ENCODE assay signal across 17 cellular contexts in the genomic region with DNA sequence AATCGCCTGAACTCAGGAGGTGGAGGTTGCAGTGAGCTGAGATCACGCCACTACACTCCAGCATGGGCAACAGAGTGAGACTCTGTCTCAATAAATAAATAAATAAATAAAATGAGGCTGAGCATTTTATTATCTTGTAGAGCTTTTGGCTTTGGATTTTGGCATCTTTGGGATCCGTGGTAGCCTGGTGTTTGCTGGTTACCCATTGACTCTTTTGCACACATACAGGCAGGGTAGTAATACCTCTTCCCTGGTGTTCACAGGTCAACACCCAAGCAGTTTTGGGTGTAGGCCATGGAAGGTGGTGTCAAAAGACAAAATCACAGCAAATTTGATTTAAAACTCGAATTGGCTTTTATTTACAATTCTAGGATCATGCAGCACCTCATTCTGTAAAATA. TPM values are rescaled to one million over a fixed set of nuclear protein-coding genes. Genes with fewer than 3 reads are reported as not detected.
DNase-seq lines count a peak whose midpoint lies in the region; ATAC-seq, FAIRE-seq and TF ChIP-seq lines count a peak whose summit lies in the region.
"Had no signal": no experiment of that assay in that cellular context is flagged by ENCODE, and none has a peak within 500 bp of the region (broad histone marks: within the 10 kb centered on the region; RNA-seq: fewer than 3 reads in every experiment).

No MANE protein-coding gene starts in this region.

- no peaks in the 10 kb centered on the region for H3K79me2 ChIP-seq in HepG2 (ENCODE audit: insufficient read depth, low read length)

- POLR2A ChIA-PET in HepG2 (lab: Yijun Ruan, JAX) = interaction anchor here (2.7 kb wide), 1 partner anchor 10 kb away, joined by 10 read pairs; no protein-coding TSS in a partner anchor

- TF ChIP-seq EP300 in HepG2 (IDR thresholded peaks at IDR 0.05; ENCODE audit: low read depth in 2 of 2, low read length in 2 of 2) (no peak), HepG2 (CRISPR knock-in tag; IDR thresholded peaks at IDR 0.05; ENCODE audit: borderline replicate concordance) (no peak), sigmoid colon (IDR thresholded peaks at IDR 0.05) (no peak)

- TF ChIP-seq CTCF in liver (IDR thresholded peaks at IDR 0.05; ENCODE audit: low read depth, low read length, missing input control) (no peak), HepG2 (CRISPR knock-in tag; IDR thresholded peaks at IDR 0.05) (no peak), right lobe of liver (IDR thresholded peaks at IDR 0.05) (no peak), sigmoid colon (IDR thresholded peaks at IDR 0.05) (no peak), foreskin fibroblast (IDR thresholded peaks at IDR 0.05; ENCODE audit: low read depth, low read length) (no peak)

- H3K9ac ChIP-seq in liver (ENCODE audit: low read depth in 1 of 2, low read length in 2 of 2) = no peak overlapping the region
- H3K9ac ChIP-seq in HepG2 (ENCODE audit: insufficient read depth, low read depth, low read length) = no peak overlapping the region
- H3K9ac ChIP-seq: BLaER1 had no signal

- FAIRE-seq in HepG2 (lab: Jason Lieb, UNC) = no peak
- FAIRE-seq: GM19239, H1 had no signal

- no peaks in the 10 kb centered on the region for H3K27me3 ChIP-seq in liver (ENCODE audit: control insufficient read depth in 4 of 4, insufficient read depth in 4 of 4, low read length in 3 of 4)
- H3K27me3 ChIP-seq in HepG2 (ENCODE audit: control insufficient read depth in 1 of 2, insufficient read depth in 2 of 2, low read length in 2 of 2) = no peaks in the 10 kb centered on the region
- no peaks in the 10 kb centered on the region for H3K27me3 ChIP-seq in right lobe of liver
- no peaks in the 10 kb centered on the region for H3K27me3 ChIP-seq in sigmoid colon
- no peaks in the 10 kb centered on the region for H3K27me3 ChIP-seq in SJCRH30
- H3K27me3 ChIP-seq: BLaER1 had no signal

- H3K27ac ChIP-seq in liver (ENCODE audit: low read depth in 1 of 2, low read length in 2 of 2) (peak overlapping the region; percentile 42 to 75), HepG2 (ENCODE audit: extremely low read length, insufficient read depth, low read length) (no peak overlapping the region), right lobe of liver (peak overlapping the region; percentile 59 to 87 (median 60)), sigmoid colon (peak overlapping the region in 1 of 4 donors; percentile 14), SJCRH30 (no peak overlapping the region)
- H3K27ac ChIP-seq: BLaER1 had no signal

- H3K9me3 ChIP-seq in liver (ENCODE audit: control insufficient read depth in 4 of 4, low read length in 3 of 4) (no peaks in the 10 kb centered on the region), HepG2 (ENCODE audit: low read length) (no peaks in the 10 kb centered on the region), right lobe of liver (no peaks in the 10 kb centered on the region), sigmoid colon (no peaks in the 10 kb centered on the region), SJCRH30 (replicated peaks) (no peaks in the 10 kb centered on the region)
- H3K9me3 ChIP-seq: BLaER1 had no signal

- no peak for TF ChIP-seq POLR2A in HepG2 (IDR thresholded peaks at IDR 0.05; ENCODE audit: insufficient read depth in 1 of 2, low read depth in 2 of 2, low read length in 2 of 2)
- TF ChIP-seq POLR2A in right lobe of liver (IDR thresholded peaks at IDR 0.05) = no peak
- no peak for TF ChIP-seq POLR2A in sigmoid colon (IDR thresholded peaks at IDR 0.05)

- intact Hi-C loops in HepG2 (cut with micrococcal nuclease; ENCODE audit: unreplicated experiment) (no loop called here), right lobe of liver (cut with DNase I) (no loop called here), sigmoid colon (cut with DNase I) (no loop called here)

- peaks cover 22 to 86% (median 69%) of the 10 kb centered on the region in 4 donors for H3K4me1 ChIP-seq in liver (ENCODE audit: control insufficient read depth in 4 of 4, insufficient read depth in 4 of 4, low read length in 3 of 4)
- H3K4me1 ChIP-seq in HepG2 (ENCODE audit: insufficient read depth, low read length) = peaks cover 26% of the 10 kb centered on the region
- H3K4me1 ChIP-seq in right lobe of liver = peaks cover 0 to 93% (median 40%) of the 10 kb centered on the region in 4 donors
- peaks cover 0 to 46% (median 43%) of the 10 kb centered on the region in 4 donors for H3K4me1 ChIP-seq in sigmoid colon
- no peaks in the 10 kb centered on the region for H3K4me1 ChIP-seq in SJCRH30

- H3K36me3 ChIP-seq in liver (ENCODE audit: control insufficient read depth in 4 of 4, insufficient read depth in 3 of 4, low read depth in 1 of 4, low read length in 3 of 4) (peaks cover 0 to 12% (median 6%) of the 10 kb centered on the region in 4 donors), HepG2 (replicated peaks in 1 of 2; ENCODE audit: control insufficient read depth in 1 of 2, insufficient read depth in 2 of 2, low read length in 2 of 2) (no peaks in the 10 kb centered on the region), right lobe of liver (peaks cover 0 to 26% (median 2%) of the 10 kb centered on the region in 4 donors), sigmoid colon (peaks cover 0 to 14% (median 7%) of the 10 kb centered on the region in 4 donors), SJCRH30 (no peaks in the 10 kb centered on the region)
- H3K36me3 ChIP-seq: BLaER1 had no signal

- no peak overlapping the region for H3K4me2 ChIP-seq in HepG2 (ENCODE audit: low read depth, low read length)
- H3K4me2 ChIP-seq: BLaER1 had no signal

- no peak overlapping the region for H3K4me3 ChIP-seq in liver (ENCODE audit: low read depth in 1 of 3, low read length in 3 of 3)
- no peak overlapping the region for H3K4me3 ChIP-seq in HepG2 (replicated peaks in 1 of 3; ENCODE audit: insufficient read depth in 1 of 3, low read depth in 2 of 3, low read length in 3 of 3)
- peak overlapping the region in 2 of 3 donors; percentile 5 to 13 for H3K4me3 ChIP-seq in right lobe of liver
- no peak overlapping the region for H3K4me3 ChIP-seq in sigmoid colon
- no peak overlapping the region for H3K4me3 ChIP-seq in foreskin fibroblast (ENCODE audit: low read depth in 1 of 2, low read length in 2 of 2)
- no peak overlapping the region for H3K4me3 ChIP-seq in SJCRH30
- H3K4me3 ChIP-seq: BLaER1 had no signal

- no peak overlapping the region for H2AFZ ChIP-seq in HepG2 (ENCODE audit: low read length)

- DNase-seq in HepG2 (ENCODE audit: low spot score) = no peak
- peak in 2 of 3 donors; percentile 48 to 86 for DNase-seq in right lobe of liver
- DNase-seq in sigmoid colon = peak; percentile 18
- no peak for DNase-seq in HPDE6-E6E7 (ENCODE audit: extremely low spot score)
- DNase-seq in foreskin fibroblast = no peak
- DNase-seq in SJCRH30 = no peak
- DNase-seq: 8988T; Calu3; CD4-positive, alpha-beta memory T cell; DMS79 treated with DMSO at 0.1 percent for 48 hours; GF-D8; H9 had no signal

- in situ Hi-C loops in HepG2 (cut with HindIII; ENCODE audit: extremely low pct_ligation_motif_present, low pct_unique_long_range_greater_than_20kb) = no loop called here

- CTCF ChIA-PET in HepG2 (lab: Yijun Ruan, JAX; ENCODE audit: low intra/inter-chr PET ratio, low total read pairs) = no interaction called here

- TF ChIP-seq RAD21 in liver (IDR thresholded peaks at IDR 0.05) (peak; percentile 35 to 46), HepG2 (CRISPR knock-in tag; IDR thresholded peaks at IDR 0.05) (no peak)

- ATAC-seq in HepG2 = no peak
- peak; percentile 75 to 84 (median 78) for ATAC-seq in right lobe of liver
- no peak for ATAC-seq in GM18519 (IDR thresholded peaks at IDR 0.05; ENCODE audit: low FRiP score, unreplicated experiment)

- WGBS in liver = 21% methylated on average over 4 of the region's 4 CpGs
- 63% methylated on average over 4 of the region's 4 CpGs for WGBS in HepG2 (ENCODE audit: low lambda C conversion rate)
- 9% methylated on average over 4 of the region's 4 CpGs for WGBS in right lobe of liver (ENCODE audit: insufficient coverage, low coverage, low lambda C conversion rate, missing lambda C conversion rate)
- 44 to 54% methylated on average over 4 of the region's 4 CpGs for WGBS in sigmoid colon, 2 donors

- H4K20me1 ChIP-seq in HepG2 (ENCODE audit: insufficient read depth, low read length) = no peaks in the 10 kb centered on the region
- H4K20me1 ChIP-seq: BLaER1 had no signal

- no TSS peak for BruUV-seq in HepG2 (replicated peaks; lab: Mats Ljungman, UMichigan)

RNA-seq across cellular contexts. Expression of gene ACACB, which starts 27.8 kb away (rescaled TPM):
- total RNA-seq in liver (100 to 1,000 TPM in 1 of 2 donors, 10 to 100 TPM in 1; 12.9 to 288 TPM), HepG2 (2016; rRNA removed; fragmentation: Illumina TruSeq; extraction: Trizol) (6.0 and 8.6 TPM in 2 replicates), right lobe of liver (100 to 1,000 TPM; 107 to 237 (median 187) TPM), sigmoid colon (100 to 1,000 TPM; 116 to 295 (median 161) TPM)
- polyA plus RNA-seq in liver (10 to 100 TPM; 46.5 to 57.8 TPM), HepG2 (2011; rRNA removed) (6.2 and 6.4 TPM in 2 replicates), sigmoid colon (10 to 100 TPM in 1 of 3 donors, 1 to 10 TPM in 2; 5.3 to 36.0 (median 5.4) TPM)
- total RNA-seq in HepG2 (2016; cell fraction: cytosol; rRNA removed; fragmentation: Illumina TruSeq; extraction: Trizol; ENCODE audit: low read depth) = 3.7 and 5.2 TPM in 2 replicates
- 4.7 and 10.3 TPM in 2 replicates for total RNA-seq in HepG2 (2016; cell fraction: insoluble cytoplasmic fraction; rRNA removed; fragmentation: Illumina TruSeq; extraction: Trizol)
- 4.2 and 5.9 TPM in 2 replicates for total RNA-seq in HepG2 (2016; cell fraction: membrane; rRNA removed; fragmentation: Illumina TruSeq; extraction: Trizol)
- 14.3 and 17.9 TPM in 2 replicates for total RNA-seq in HepG2 (2016; cell fraction: nucleus; rRNA removed; fragmentation: Illumina TruSeq; extraction: Trizol)
- polyA plus RNA-seq in HepG2 (2011; cell fraction: cytosol; rRNA removed) = 3.4 and 4.6 TPM in 2 replicates
- 18.8 and 19.2 TPM in 2 replicates for polyA plus RNA-seq in HepG2 (2011; cell fraction: nucleus; rRNA removed)
- 4.3 and 4.9 TPM in 2 replicates for polyA plus RNA-seq in HepG2 (2012)
- polyA plus RNA-seq in HepG2 (2016; cell fraction: cytosol; fragmentation: Illumina TruSeq; extraction: Trizol; ENCODE audit: low read depth) = 0.51 TPM in 2 replicates
- 3.6 and 4.3 TPM in 2 replicates for polyA plus RNA-seq in HepG2 (2016; cell fraction: insoluble cytoplasmic fraction; fragmentation: Illumina TruSeq; extraction: Trizol; ENCODE audit: low read depth)
- 1.0 and 1.2 TPM in 2 replicates for polyA plus RNA-seq in HepG2 (2016; cell fraction: membrane; fragmentation: Illumina TruSeq; extraction: Trizol; ENCODE audit: low read depth)
- 18.5 and 20.2 TPM in 2 replicates for polyA plus RNA-seq in HepG2 (2016; cell fraction: nucleus; fragmentation: Illumina TruSeq; extraction: Trizol; ENCODE audit: insufficient read depth, low read depth)
- polyA minus RNA-seq in HepG2 (2011; rRNA and poly(A)+ RNA removed; ENCODE audit: low replicate concordance) = 24.1 and 29.2 TPM in 2 replicates
- polyA minus RNA-seq in HepG2 (2011; cell fraction: cytosol; rRNA and poly(A)+ RNA removed) = 5.0 and 5.1 TPM in 2 replicates
- 23.6 and 44.9 TPM in 2 replicates for polyA minus RNA-seq in HepG2 (2011; cell fraction: nucleus; rRNA and poly(A)+ RNA removed)
- 2.9 and 3.3 TPM in 2 replicates for total RNA-seq in SJCRH30 (2014; rRNA removed; shearing (Covaris generic))

RNA-seq across cellular contexts. Expression of gene UNG, which starts 46.8 kb away (rescaled TPM):
- total RNA-seq in liver (10 to 100 TPM in 1 of 2 donors, 1 to 10 TPM in 1; 9.4 to 22.1 TPM), HepG2 (2016; rRNA removed; fragmentation: Illumina TruSeq; extraction: Trizol) (114 and 144 TPM in 2 replicates), right lobe of liver (10 to 100 TPM; 16.3 to 42.7 (median 21.2) TPM), sigmoid colon (10 to 100 TPM; 11.9 to 17.1 (median 12.1) TPM)
- polyA plus RNA-seq in liver (10 to 100 TPM; 14.1 to 15.7 TPM), HepG2 (2011; rRNA removed) (20.5 and 23.3 TPM in 2 replicates), sigmoid colon (10 to 100 TPM; 27.0 to 34.8 (median 28.9) TPM)
- total RNA-seq in HepG2 (2016; cell fraction: cytosol; rRNA removed; fragmentation: Illumina TruSeq; extraction: Trizol; ENCODE audit: low read depth) = 14.1 and 15.1 TPM in 2 replicates
- total RNA-seq in HepG2 (2016; cell fraction: insoluble cytoplasmic fraction; rRNA removed; fragmentation: Illumina TruSeq; extraction: Trizol) = 113 and 144 TPM in 2 replicates
- 42.9 and 44.0 TPM in 2 replicates for total RNA-seq in HepG2 (2016; cell fraction: membrane; rRNA removed; fragmentation: Illumina TruSeq; extraction: Trizol)
- 46.7 and 49.9 TPM in 2 replicates for total RNA-seq in HepG2 (2016; cell fraction: nucleus; rRNA removed; fragmentation: Illumina TruSeq; extraction: Trizol)
- 18.8 and 19.2 TPM in 2 replicates for polyA plus RNA-seq in HepG2 (2011; cell fraction: cytosol; rRNA removed)
- 9.4 and 9.6 TPM in 2 replicates for polyA plus RNA-seq in HepG2 (2011; cell fraction: nucleus; rRNA removed)
- 24.4 and 35.2 TPM in 2 replicates for polyA plus RNA-seq in HepG2 (2012)
- polyA plus RNA-seq in HepG2 (2016; cell fraction: cytosol; fragmentation: Illumina TruSeq; extraction: Trizol; ENCODE audit: low read depth) = 11.6 and 12.8 TPM in 2 replicates
- polyA plus RNA-seq in HepG2 (2016; cell fraction: insoluble cytoplasmic fraction; fragmentation: Illumina TruSeq; extraction: Trizol; ENCODE audit: low read depth) = 144 TPM in 2 replicates
- 28.5 and 28.6 TPM in 2 replicates for polyA plus RNA-seq in HepG2 (2016; cell fraction: membrane; fragmentation: Illumina TruSeq; extraction: Trizol; ENCODE audit: low read depth)
- polyA plus RNA-seq in HepG2 (2016; cell fraction: nucleus; fragmentation: Illumina TruSeq; extraction: Trizol; ENCODE audit: insufficient read depth, low read depth) = 65.0 and 67.4 TPM in 2 replicates
- 11.1 and 15.9 TPM in 2 replicates for polyA minus RNA-seq in HepG2 (2011; rRNA and poly(A)+ RNA removed; ENCODE audit: low replicate concordance)
- polyA minus RNA-seq in HepG2 (2011; cell fraction: cytosol; rRNA and poly(A)+ RNA removed) = 11.2 and 14.4 TPM in 2 replicates
- 6.8 and 7.1 TPM in 2 replicates for polyA minus RNA-seq in HepG2 (2011; cell fraction: nucleus; rRNA and poly(A)+ RNA removed)
- 82.3 and 86.7 TPM in 2 replicates for total RNA-seq in SJCRH30 (2014; rRNA removed; shearing (Covaris generic))

RNA-seq across cellular contexts. Expression of gene ALKBH2, which starts 51.0 kb away (rescaled TPM):
- total RNA-seq in liver (10 to 100 TPM in 1 of 2 donors, 1 to 10 TPM in 1; 6.8 to 24.2 TPM), HepG2 (2016; rRNA removed; fragmentation: Illumina TruSeq; extraction: Trizol) (40.5 and 46.7 TPM in 2 replicates), right lobe of liver (10 to 100 TPM in 4 of 6 experiments, 1 to 10 TPM in 2; 6.1 to 19.3 (median 17.1) TPM), sigmoid colon (10 to 100 TPM; 11.6 to 29.3 (median 16.5) TPM)
- polyA plus RNA-seq in liver (10 to 100 TPM; 15.7 to 24.7 TPM), HepG2 (2011; rRNA removed) (19.2 and 21.0 TPM in 2 replicates), sigmoid colon (10 to 100 TPM in 2 of 3 donors, 1 to 10 TPM in 1; 5.3 to 17.9 (median 14.4) TPM)
- total RNA-seq in HepG2 (2016; cell fraction: cytosol; rRNA removed; fragmentation: Illumina TruSeq; extraction: Trizol; ENCODE audit: low read depth) = 26.9 and 30.3 TPM in 2 replicates
- 42.1 and 42.5 TPM in 2 replicates for total RNA-seq in HepG2 (2016; cell fraction: insoluble cytoplasmic fraction; rRNA removed; fragmentation: Illumina TruSeq; extraction: Trizol)
- total RNA-seq in HepG2 (2016; cell fraction: membrane; rRNA removed; fragmentation: Illumina TruSeq; extraction: Trizol) = 25.3 and 29.0 TPM in 2 replicates
- 31.4 and 33.2 TPM in 2 replicates for total RNA-seq in HepG2 (2016; cell fraction: nucleus; rRNA removed; fragmentation: Illumina TruSeq; extraction: Trizol)
- 16.6 and 17.1 TPM in 2 replicates for polyA plus RNA-seq in HepG2 (2011; cell fraction: cytosol; rRNA removed)
- polyA plus RNA-seq in HepG2 (2011; cell fraction: nucleus; rRNA removed) = 34.1 and 41.7 TPM in 2 replicates
- 18.9 and 22.6 TPM in 2 replicates for polyA plus RNA-seq in HepG2 (2012)
- 13.7 and 19.0 TPM in 2 replicates for polyA plus RNA-seq in HepG2 (2016; cell fraction: cytosol; fragmentation: Illumina TruSeq; extraction: Trizol; ENCODE audit: low read depth)
- 40.3 and 40.9 TPM in 2 replicates for polyA plus RNA-seq in HepG2 (2016; cell fraction: insoluble cytoplasmic fraction; fragmentation: Illumina TruSeq; extraction: Trizol; ENCODE audit: low read depth)
- 18.2 and 23.2 TPM in 2 replicates for polyA plus RNA-seq in HepG2 (2016; cell fraction: membrane; fragmentation: Illumina TruSeq; extraction: Trizol; ENCODE audit: low read depth)
- polyA plus RNA-seq in HepG2 (2016; cell fraction: nucleus; fragmentation: Illumina TruSeq; extraction: Trizol; ENCODE audit: insufficient read depth, low read depth) = 65.5 and 73.7 TPM in 2 replicates
- polyA minus RNA-seq in HepG2 (2011; rRNA and poly(A)+ RNA removed; ENCODE audit: low replicate concordance) = 7.5 and 22.5 TPM in 2 replicates
- polyA minus RNA-seq in HepG2 (2011; cell fraction: cytosol; rRNA and poly(A)+ RNA removed) = 6.2 and 6.4 TPM in 2 replicates
- 6.6 and 10.9 TPM in 2 replicates for polyA minus RNA-seq in HepG2 (2011; cell fraction: nucleus; rRNA and poly(A)+ RNA removed)
- 25.9 and 27.8 TPM in 2 replicates for total RNA-seq in SJCRH30 (2014; rRNA removed; shearing (Covaris generic))

Comparison
In these comparisons a context has a peak if more than half of its experiments do, and no peak if none do; other contexts are left out.
1. H3K27ac ChIP-seq: peak in liver (2 of 2) and right lobe of liver (3 of 3); none in HepG2 (single experiment) and SJCRH30 (single experiment).
2. H3K4me3 ChIP-seq: peak in right lobe of liver (2 of 3); none in liver (0 of 3), HepG2 (0 of 3), sigmoid colon (0 of 4), foreskin fibroblast (0 of 2) and SJCRH30 (single experiment).
3. ATAC-seq: peak in right lobe of liver (4 of 4); none in HepG2 (single experiment) and GM18519 (single experiment).
4. DNase-seq: peak in right lobe of liver (2 of 3) and sigmoid colon (single experiment); none in HepG2 (single experiment), HPDE6-E6E7 (single experiment), foreskin fibroblast (0 of 2) and SJCRH30 (0 of 2).